In the genomic region with DNA sequence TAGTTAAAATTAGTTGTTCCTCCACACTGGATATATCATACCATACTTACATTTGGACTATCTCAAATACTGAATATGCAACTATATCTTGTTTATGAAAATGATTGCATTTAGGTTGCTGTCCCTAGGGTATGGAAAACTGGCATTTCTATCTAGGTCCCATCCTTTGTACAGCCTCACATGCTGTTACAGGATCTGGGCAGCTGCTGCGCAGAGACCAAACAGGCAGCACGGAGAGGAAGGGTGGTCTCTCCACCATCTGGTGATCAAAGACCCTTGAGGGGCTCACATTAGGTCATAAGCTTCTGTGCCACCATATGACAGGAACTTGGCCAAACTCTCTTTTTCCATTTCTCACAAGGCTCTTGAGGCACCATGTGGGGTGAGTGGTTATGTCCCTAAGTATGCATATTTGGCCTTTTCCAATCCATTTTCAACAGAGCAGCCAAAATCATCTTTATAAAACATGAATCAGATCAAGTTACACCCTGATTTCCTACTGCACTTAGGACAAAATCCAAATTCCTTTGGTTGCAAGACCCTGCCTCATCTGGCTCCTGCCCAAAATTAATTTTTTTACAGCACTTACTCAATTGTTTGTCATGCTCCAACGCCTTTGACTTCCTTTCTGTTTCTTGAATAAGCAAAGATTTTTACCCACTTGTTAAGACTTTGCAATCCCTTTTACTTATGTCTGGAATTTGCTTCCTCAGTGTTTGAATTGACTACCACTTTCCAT, we compare ENCODE assay signal across 1 cellular context.
A peak's percentile ranks its signal among the peaks of the same experiment; 100 is the strongest.
TF ChIP-seq lines count a peak whose summit lies in the region.

No MANE protein-coding gene starts in this region.

TF ChIP-seq in endothelial cell of umbilical vein, 7 proteins besides CTCF, POLR2A, EP300 and RAD21:
- TF ChIP-seq FOS (IDR thresholded peaks at IDR 0.05; ENCODE audit: borderline replicate concordance, insufficient read depth, low read length) (peak; percentile 72), GATA2 (IDR thresholded peaks at IDR 0.05; ENCODE audit: insufficient read depth, insufficient read length, low read depth, low read length) (peak; percentile 15), JUN (IDR thresholded peaks at IDR 0.05; ENCODE audit: borderline replicate concordance, insufficient read depth, insufficient read length, low read depth) (no peak), MYC (IDR thresholded peaks at IDR 0.05; ENCODE audit: low read depth, low read length) (no peak)
